ENCODE assay signal across 22 cellular contexts in the genomic region with DNA sequence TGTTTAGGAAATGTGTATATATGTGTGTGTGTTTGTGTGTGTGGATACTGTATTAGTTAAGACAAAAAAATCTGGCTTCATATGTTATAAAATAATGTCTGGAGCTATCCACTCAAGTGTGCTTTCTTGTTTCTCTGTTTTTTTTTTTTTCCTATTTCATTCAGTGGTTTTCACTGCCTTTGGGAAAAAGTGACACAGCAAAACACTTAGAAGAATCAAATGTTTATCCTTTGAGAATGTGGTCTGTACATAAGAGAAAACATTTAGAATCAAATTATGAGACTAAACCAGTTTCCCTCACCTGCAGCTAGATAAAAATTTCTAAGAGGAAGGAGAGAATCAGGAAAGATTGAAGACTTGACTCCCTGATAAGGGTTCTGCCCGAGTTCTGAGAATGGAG. TPM values are rescaled to one million over a fixed set of nuclear protein-coding genes. Genes with fewer than 3 reads are reported as not detected.
"Had no signal": no experiment of that assay in that cellular context is flagged by ENCODE, and none has a peak within 500 bp of the region (broad histone marks: within the 10 kb centered on the region; RNA-seq: fewer than 3 reads in every experiment).

No MANE protein-coding gene starts in this region.

- H3K27ac ChIP-seq: colonic mucosa, esophagus squamous epithelium, left ventricle myocardium inferior, stomach, suprapubic skin had no signal

- H3K4me3 Mint-ChIP-seq: activated naive CD4-positive, alpha-beta T cell treated with anti-CD3 and anti-CD28 coated beads, Interleukin-2, amount 10 ng/mL, durations not matched to agents 7 days and 5 days; activated T-cell treated with anti-CD3 and anti-CD28 coated beads, Interleukin-2, amount 50 U/mL, for 24 hours; nephron progenitor cell; stimulated activated effector memory CD8-positive, alpha-beta T cell treated with anti-CD3 and anti-CD28 coated beads, Interleukin-12 subunit alpha, Interleukin-12 subunit beta, amount 100 ng/mL, for 72 hours had no signal

- H3K27ac Mint-ChIP-seq: activated naive CD4-positive, alpha-beta T cell treated with anti-CD3 and anti-CD28 coated beads, Interleukin-2, amount 10 ng/mL, durations not matched to agents 7 days and 5 days; activated T-cell treated with anti-CD3 and anti-CD28 coated beads, Interleukin-2, amount 50 U/mL, for 24 hours; nephron progenitor cell; stimulated activated effector memory CD8-positive, alpha-beta T cell treated with anti-CD3 and anti-CD28 coated beads, Interleukin-12 subunit alpha, Interleukin-12 subunit beta, amount 100 ng/mL, for 72 hours had no signal

- DNase-seq: activated CD4-positive, alpha-beta T cell treated with anti-CD3 and anti-CD28 coated beads for 48 hours; activated CD4-positive, CD25-positive, alpha-beta regulatory T cell; activated effector memory CD4-positive, alpha-beta T cell treated with anti-CD3 and anti-CD28 coated beads, Interleukin-2, amount 50 U/mL, for 16 hours; activated naive CD4-positive, alpha-beta T cell treated with anti-CD3 and anti-CD28 coated beads, Interleukin-2, amount 10 ng/mL, durations not matched to agents 7 days and 5 days; activated T-cell treated with anti-CD3 and anti-CD28 coated beads, Interleukin-2, amount 50 U/mL, for 24 hours; amygdala; colonic mucosa; esophagus squamous epithelium; gastrocnemius medialis; hippocampal formation; left ventricle myocardium inferior; midbrain; nephron progenitor cell; small intestine; stimulated activated CD4-positive, alpha-beta T cell treated with anti-CD3 and anti-CD28 coated beads, Interleukin-2, amount 100 ng/mL, for 24 hours; stomach; T1000 had no signal

- H3K36me3 Mint-ChIP-seq: stimulated activated effector memory CD8-positive, alpha-beta T cell treated with anti-CD3 and anti-CD28 coated beads, Interleukin-12 subunit alpha, Interleukin-12 subunit beta, amount 100 ng/mL, for 72 hours had no signal

- H3K27me3 Mint-ChIP-seq: activated naive CD4-positive, alpha-beta T cell treated with anti-CD3 and anti-CD28 coated beads, Interleukin-2, amount 10 ng/mL, durations not matched to agents 7 days and 5 days; activated T-cell treated with anti-CD3 and anti-CD28 coated beads, Interleukin-2, amount 50 U/mL, for 24 hours had no signal

- H3K9me3 ChIP-seq: colonic mucosa, esophagus squamous epithelium, gastrocnemius medialis, stomach, suprapubic skin had no signal

- H3K9me3 Mint-ChIP-seq: activated T-cell treated with anti-CD3 and anti-CD28 coated beads, Interleukin-2, amount 50 U/mL, for 24 hours; stimulated activated effector memory CD8-positive, alpha-beta T cell treated with anti-CD3 and anti-CD28 coated beads, Interleukin-12 subunit alpha, Interleukin-12 subunit beta, amount 100 ng/mL, for 72 hours had no signal

- H3K36me3 ChIP-seq: colonic mucosa, esophagus squamous epithelium, gastrocnemius medialis, left ventricle myocardium inferior, stomach, suprapubic skin, tibial nerve had no signal

- H3K27me3 ChIP-seq: colonic mucosa, esophagus squamous epithelium, gastrocnemius medialis, stomach, suprapubic skin, tibial nerve had no signal

- H3K4me3 ChIP-seq: colonic mucosa, esophagus squamous epithelium, gastrocnemius medialis, left ventricle myocardium inferior, stomach, suprapubic skin, tibial nerve had no signal

- ATAC-seq: gastrocnemius medialis; sciatic nerve; stimulated activated effector memory CD8-positive, alpha-beta T cell treated with anti-CD3 and anti-CD28 coated beads, Interleukin-12 subunit alpha, Interleukin-12 subunit beta, amount 100 ng/mL, for 72 hours had no signal

RNA-seq across cellular contexts. Expression of gene TMC1, which starts 8.1 kb away (rescaled TPM):
- total RNA-seq: bronchial epithelial cell, suprapubic skin had no signal
